In the genomic region with DNA sequence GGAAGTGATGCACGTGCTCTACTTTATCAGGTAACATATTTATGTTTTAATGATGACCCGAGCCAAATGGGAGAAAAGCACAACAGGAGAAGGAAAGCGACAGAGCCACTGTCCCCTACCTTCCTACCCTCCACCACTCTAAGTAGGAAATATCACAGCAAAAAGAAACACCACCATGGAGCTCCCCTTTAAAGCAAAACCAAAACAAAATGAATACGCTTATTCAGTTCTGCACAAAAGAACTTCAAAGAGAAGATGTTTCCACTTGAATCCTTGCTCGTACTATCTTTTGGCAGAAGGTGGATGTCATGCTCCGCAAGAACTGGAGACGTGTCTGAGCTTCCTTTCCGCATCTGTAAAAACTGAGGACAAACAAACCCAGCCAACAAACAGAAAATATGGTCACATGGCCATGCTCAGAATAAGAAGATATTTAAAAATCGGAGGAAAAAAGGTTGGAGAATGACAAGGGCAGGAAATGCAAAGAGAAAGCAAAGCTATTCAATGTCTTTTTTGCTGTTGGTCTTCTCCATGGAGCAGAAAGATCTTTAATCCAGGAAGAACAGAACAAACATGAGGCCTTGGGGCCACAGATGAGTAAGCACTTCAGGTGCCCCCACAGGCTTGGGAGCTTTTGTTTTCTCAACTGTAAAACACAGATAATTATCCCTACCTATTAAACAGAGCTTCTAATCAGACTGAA, we compare ENCODE assay signal across 1 cellular context.
TF ChIP-seq lines count a peak whose summit lies in the region.

No MANE protein-coding gene starts in this region.

TF ChIP-seq in H1, 55 proteins besides CTCF, POLR2A, EP300 and RAD21 (continued from another document):
- TF ChIP-seq CHD1 (IDR thresholded peaks at IDR 0.05; ENCODE audit: low read depth, low read length) (no peak), CREB1 (IDR thresholded peaks at IDR 0.05) (no peak), TAF7 (optimal IDR thresholded peaks at IDR 0.05; ENCODE audit: borderline replicate concordance, low read depth, low read length) (no peak), ASH2L (IDR thresholded peaks at IDR 0.05; ENCODE audit: low read length) (no peak), HDAC6 (IDR thresholded peaks at IDR 0.05; ENCODE audit: low read depth, low read length) (no peak)
